In the genomic region with DNA sequence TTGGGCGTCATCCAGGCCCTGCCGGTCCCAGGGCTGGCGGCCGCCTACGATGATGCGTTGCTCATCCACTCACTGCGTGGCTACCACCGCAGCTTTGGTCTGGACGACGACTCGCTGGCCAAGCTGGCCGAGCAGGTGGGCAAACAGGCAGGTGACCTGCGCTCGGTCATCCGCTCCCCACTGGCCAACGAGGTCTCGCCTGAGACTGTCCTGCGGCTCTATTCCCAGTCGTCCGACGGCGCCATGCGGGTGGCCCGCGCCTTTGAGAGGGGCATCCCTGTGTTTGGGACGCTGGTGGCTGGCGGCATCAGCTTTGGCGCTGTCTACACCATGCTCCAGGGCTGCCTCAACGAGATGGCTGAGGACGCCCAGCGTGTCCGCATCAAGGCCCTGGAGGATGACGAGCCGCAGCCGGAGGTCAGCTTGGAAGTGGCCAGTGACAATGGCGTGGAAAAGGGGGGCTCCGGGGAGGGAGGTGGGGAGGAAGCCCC, we compare ENCODE assay signal across 2 cellular contexts.
TF ChIP-seq lines count a peak whose summit lies in the region.

No MANE protein-coding gene starts in this region.

TF ChIP-seq in IMR-90, 13 proteins besides CTCF, POLR2A, EP300 and RAD21:
- TF ChIP-seq NFE2L2 (IDR thresholded peaks at IDR 0.05; ENCODE audit: low read depth, low read length): no peak
- TF ChIP-seq RCOR1 (IDR thresholded peaks at IDR 0.05; ENCODE audit: insufficient replicate concordance, low read length): no peak
- TF ChIP-seq SMC3 (IDR thresholded peaks at IDR 0.05; ENCODE audit: low read depth, low read length): no peak
- no peak for TF ChIP-seq MAZ (IDR thresholded peaks at IDR 0.05; ENCODE audit: borderline replicate concordance, low read depth, low read length)
- no peak for TF ChIP-seq MXI1 (IDR thresholded peaks at IDR 0.05; ENCODE audit: borderline replicate concordance, low read depth, low read length)
- TF ChIP-seq BHLHE40 (IDR thresholded peaks at IDR 0.05; ENCODE audit: low read depth, low read length): no peak
- no peak for TF ChIP-seq CEBPB (IDR thresholded peaks at IDR 0.05; ENCODE audit: low read depth, low read length)
- TF ChIP-seq FOS (IDR thresholded peaks at IDR 0.05; ENCODE audit: low read depth, low read length): no peak
- TF ChIP-seq, protein P1, sequence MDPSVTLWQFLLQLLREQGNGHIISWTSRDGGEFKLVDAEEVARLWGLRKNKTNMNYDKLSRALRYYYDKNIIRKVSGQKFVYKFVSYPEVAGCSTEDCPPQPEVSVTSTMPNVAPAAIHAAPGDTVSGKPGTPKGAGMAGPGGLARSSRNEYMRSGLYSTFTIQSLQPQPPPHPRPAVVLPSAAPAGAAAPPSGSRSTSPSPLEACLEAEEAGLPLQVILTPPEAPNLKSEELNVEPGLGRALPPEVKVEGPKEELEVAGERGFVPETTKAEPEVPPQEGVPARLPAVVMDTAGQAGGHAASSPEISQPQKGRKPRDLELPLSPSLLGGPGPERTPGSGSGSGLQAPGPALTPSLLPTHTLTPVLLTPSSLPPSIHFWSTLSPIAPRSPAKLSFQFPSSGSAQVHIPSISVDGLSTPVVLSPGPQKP (IDR thresholded peaks at IDR 0.05; ENCODE audit: borderline replicate concordance, low read depth, low read length): no peak
- TF ChIP-seq, protein P2, sequence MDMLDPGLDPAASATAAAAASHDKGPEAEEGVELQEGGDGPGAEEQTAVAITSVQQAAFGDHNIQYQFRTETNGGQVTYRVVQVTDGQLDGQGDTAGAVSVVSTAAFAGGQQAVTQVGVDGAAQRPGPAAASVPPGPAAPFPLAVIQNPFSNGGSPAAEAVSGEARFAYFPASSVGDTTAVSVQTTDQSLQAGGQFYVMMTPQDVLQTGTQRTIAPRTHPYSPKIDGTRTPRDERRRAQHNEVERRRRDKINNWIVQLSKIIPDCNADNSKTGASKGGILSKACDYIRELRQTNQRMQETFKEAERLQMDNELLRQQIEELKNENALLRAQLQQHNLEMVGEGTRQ (IDR thresholded peaks at IDR 0.05; ENCODE audit: low read depth, low read length): no peak
- no peak for TF ChIP-seq CHD1 (IDR thresholded peaks at IDR 0.05; ENCODE audit: low read depth, low read length)
- no peak for TF ChIP-seq MAFK (IDR thresholded peaks at IDR 0.05; ENCODE audit: low read depth, low read length)
- no peak for TF ChIP-seq RFX5 (IDR thresholded peaks at IDR 0.05; ENCODE audit: low read depth, low read length)

TF ChIP-seq in H1, 55 proteins besides CTCF, POLR2A, EP300 and RAD21:
- no peak for TF ChIP-seq RBBP5 (IDR thresholded peaks at IDR 0.05; ENCODE audit: borderline replicate concordance, low read depth, low read length)
